ENCODE assay signal across 10 cellular contexts in genomic region chr5:14580037-14581034, GRCh38. TPM values are rescaled to one million over a fixed set of nuclear protein-coding genes. Genes with fewer than 3 reads are reported as not detected.
DNase-seq lines count a peak whose midpoint lies in the region; ATAC-seq and TF ChIP-seq lines count a peak whose summit lies in the region.
"Had no signal": no experiment of that assay in that cellular context is flagged by ENCODE, and none has a peak within 500 bp of the region (broad histone marks: within the 10 kb centered on the region; RNA-seq: fewer than 3 reads in every experiment).

No MANE protein-coding gene starts in this region.

- H3K9me3 Mint-ChIP-seq in activated CD4-positive, alpha-beta T cell treated with anti-CD3 and anti-CD28 coated beads, Interleukin-2, amount 10 ng/mL, durations not matched to agents 24 days and 14 days, result no peaks in the 10 kb centered on the region
- H3K9me3 Mint-ChIP-seq in progenitor cell of endocrine pancreas (ENCODE audit: low read depth), result peaks cover under 1% of the 10 kb centered on the region

- intact Hi-C loops in activated CD4-positive, alpha-beta T cell treated with anti-CD3 and anti-CD28 coated beads, Interleukin-2, amount 10 ng/mL, durations not matched to agents 24 days and 14 days (cut with micrococcal nuclease), result loop anchor here (1.0 to 10.0 kb wide), 3 partner anchors 84 to 294 kb away; partner anchors contain the start of genes ANKH and OTULIN
- intact Hi-C loops in breast epithelium (cut with DNase I; ENCODE audit: low total_unique reads), result no loop called here

- H3K36me3 ChIP-seq in breast epithelium, result no peaks in the 10 kb centered on the region
- H3K36me3 ChIP-seq: HAP-1 had no signal

- H3K27ac Mint-ChIP-seq in activated CD4-positive, alpha-beta T cell treated with anti-CD3 and anti-CD28 coated beads, Interleukin-2, amount 10 ng/mL, durations not matched to agents 24 days and 14 days, result no peak overlapping the region
- H3K27ac Mint-ChIP-seq in progenitor cell of endocrine pancreas, result peak overlapping the region; percentile 80

- H3K4me3 ChIP-seq in breast epithelium, result peak overlapping the region in 2 of 3 donors; percentile 70 to 85

- no peak overlapping the region for H3K27ac ChIP-seq in breast epithelium

- peaks cover 26% of the 10 kb centered on the region for H3K4me1 Mint-ChIP-seq in activated CD4-positive, alpha-beta T cell treated with anti-CD3 and anti-CD28 coated beads, Interleukin-2, amount 10 ng/mL, durations not matched to agents 24 days and 14 days
- H3K4me1 Mint-ChIP-seq in progenitor cell of endocrine pancreas (ENCODE audit: low read depth), result peaks cover 21% of the 10 kb centered on the region

- TF ChIP-seq CTCF in breast epithelium (IDR thresholded peaks at IDR 0.05) (no peak), progenitor cell of endocrine pancreas (IDR thresholded peaks at IDR 0.05; ENCODE audit: unreplicated experiment) (no peak)

- DNase-seq in activated CD4-positive, alpha-beta T cell treated with anti-CD3 and anti-CD28 coated beads, Interleukin-2, amount 10 ng/mL, durations not matched to agents 24 days and 14 days, result no peak
- DNase-seq in activated CD4-positive, alpha-beta T cell treated with anti-CD3 and anti-CD28 coated beads, Interleukin-2, amount 50 U/mL, for 48 hours, result no peak
- DNase-seq in NCI-H226 (peak; percentile 57), breast epithelium (ENCODE audit: low spot score in 2 of 2) (no peak), progenitor cell of endocrine pancreas (ENCODE audit: low spot score, unreplicated experiment) (no peak), amniotic stem cell (lab: John Stamatoyannopoulos, UW) (no peak), NK-92 (lab: John Stamatoyannopoulos, UW; ENCODE audit: unreplicated experiment) (no peak)
- DNase-seq: activated naive CD4-positive, alpha-beta T cell treated with Interleukin-2 at 50 U/mL for 16 hours had no signal

- ATAC-seq in GM19351 (IDR thresholded peaks at IDR 0.05; ENCODE audit: unreplicated experiment), result no peak

- no peaks in the 10 kb centered on the region for H3K9me3 ChIP-seq in breast epithelium
- H3K9me3 ChIP-seq: HAP-1 had no signal

- no peaks in the 10 kb centered on the region for H3K27me3 ChIP-seq in breast epithelium

- H3K36me3 Mint-ChIP-seq in activated CD4-positive, alpha-beta T cell treated with anti-CD3 and anti-CD28 coated beads, Interleukin-2, amount 10 ng/mL, durations not matched to agents 24 days and 14 days (ENCODE audit: low read depth), result peaks cover 8% of the 10 kb centered on the region
- peaks cover 5% of the 10 kb centered on the region for H3K36me3 Mint-ChIP-seq in progenitor cell of endocrine pancreas (ENCODE audit: insufficient read depth)

- no peak for TF ChIP-seq POLR2A in breast epithelium (IDR thresholded peaks at IDR 0.05)

- peak overlapping the region; percentile 73 for H3K4me3 Mint-ChIP-seq in activated CD4-positive, alpha-beta T cell treated with anti-CD3 and anti-CD28 coated beads, Interleukin-2, amount 10 ng/mL, durations not matched to agents 24 days and 14 days
- H3K4me3 Mint-ChIP-seq in progenitor cell of endocrine pancreas (ENCODE audit: low read depth), result peak overlapping the region; percentile 78

- H3K4me1 ChIP-seq in breast epithelium, result no peaks in the 10 kb centered on the region
- H3K4me1 ChIP-seq: HAP-1 had no signal

- peaks cover 16% of the 10 kb centered on the region for H3K27me3 Mint-ChIP-seq in activated CD4-positive, alpha-beta T cell treated with anti-CD3 and anti-CD28 coated beads, Interleukin-2, amount 10 ng/mL, durations not matched to agents 24 days and 14 days
- peaks cover 9% of the 10 kb centered on the region for H3K27me3 Mint-ChIP-seq in progenitor cell of endocrine pancreas

RNA-seq across cellular contexts. Expression of gene OTULINL, which starts 1.3 kb away (rescaled TPM):
- 9.4 and 11.4 TPM in 2 replicates for total RNA-seq in activated CD4-positive, alpha-beta T cell treated with anti-CD3 and anti-CD28 coated beads, Interleukin-2, amount 10 ng/mL, durations not matched to agents 24 days and 14 days
- total RNA-seq in breast epithelium (10 to 100 TPM in 1 of 3 donors, 1 to 10 TPM in 2; 6.2 to 14.4 (median 7.2) TPM), progenitor cell of endocrine pancreas (35.5 and 36.3 TPM in 2 replicates)
